Comparison of ENCODE assay signal across 8 cellular contexts in the genomic region with DNA sequence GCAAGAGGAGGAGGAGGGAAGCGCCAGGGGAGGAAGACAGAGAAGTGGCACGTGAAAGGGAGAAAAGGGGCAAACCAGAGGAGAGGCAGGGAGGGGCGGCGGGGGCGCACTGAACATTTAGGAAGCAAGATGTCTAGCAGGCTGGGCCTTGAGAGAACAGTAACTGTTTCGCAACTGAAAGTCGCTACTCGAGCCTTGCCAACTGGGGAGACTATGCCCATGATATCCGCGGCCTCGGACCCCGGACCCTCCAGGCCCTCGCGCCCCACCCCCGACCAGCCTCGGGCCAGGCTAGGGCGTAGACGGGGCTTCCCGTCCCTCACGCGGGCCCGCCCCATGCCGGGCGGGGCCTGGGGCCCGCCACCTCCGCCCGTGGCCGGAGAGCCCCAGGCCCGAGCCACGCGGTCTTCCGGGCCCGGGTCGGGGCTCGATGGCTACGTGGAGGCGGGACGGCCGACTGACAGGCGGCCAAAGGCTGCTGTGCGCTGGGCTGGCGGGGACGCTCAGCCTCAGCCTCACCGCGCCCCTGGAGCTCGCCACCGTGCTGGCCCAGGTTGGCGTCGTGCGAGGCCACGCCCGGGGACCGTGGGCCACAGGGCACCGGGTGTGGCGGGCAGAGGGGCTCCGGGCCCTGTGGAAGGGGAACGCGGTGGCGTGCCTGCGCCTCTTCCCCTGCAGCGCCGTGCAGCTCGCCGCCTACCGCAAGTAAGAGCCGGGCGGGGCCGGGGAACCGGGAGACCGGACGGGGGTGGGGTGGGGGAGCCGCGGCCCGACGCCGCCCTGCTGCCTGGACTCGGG. TPM values are rescaled to one million over a fixed set of nuclear protein-coding genes. Genes with fewer than 3 reads are reported as not detected.
DNase-seq lines count a peak whose midpoint lies in the region; ATAC-seq and TF ChIP-seq lines count a peak whose summit lies in the region.

Gene SLC25A43, plus strand, starts transcription at position 363 of the 798 bp plus-strand sequence. Its CDS starts 68 bp downstream, at position 431.

- no peaks in the 10 kb centered on the region for H3F3A ChIP-seq in SU-DHL-6 (ENCODE audit: insufficient read depth)
- H3F3A ChIP-seq in smooth muscle cell (ENCODE audit: low read depth): no peaks in the 10 kb centered on the region

- ATAC-seq in HG03175 (IDR thresholded peaks at IDR 0.05; ENCODE audit: unreplicated experiment): peak; percentile 95

- H3K79me2 ChIP-seq in SU-DHL-6 (ENCODE audit: insufficient read depth, low read length): no peaks in the 10 kb centered on the region
- peaks cover 3% of the 10 kb centered on the region for H3K79me2 ChIP-seq in smooth muscle cell (ENCODE audit: low read depth)

- no peaks in the 10 kb centered on the region for H3K9me2 ChIP-seq in SU-DHL-6 (replicated peaks; ENCODE audit: insufficient read depth, low read length)

- peaks cover 7% of the 10 kb centered on the region for H3K4me1 Mint-ChIP-seq in brain

- TF ChIP-seq POLR2A in GM19099 (IDR thresholded peaks at IDR 0.05; ENCODE audit: extremely low read depth, insufficient read length, low read depth): peak; percentile 73

- H3K4me3 ChIP-seq in BLaER1 treated with 17β-estradiol and CSF1 and Interleukin-3, amounts not matched to agents 10 nM and 100 nM: peak within 1 kb of the TSS; percentile 59 to 74 (median 67)
- H3K4me3 ChIP-seq in SU-DHL-6 (ENCODE audit: insufficient read depth, low read length, poor library complexity, severe bottlenecking) (peak within 1 kb of the TSS; percentile 63), iPS-20b (ENCODE audit: low read length) (peak within 1 kb of the TSS; percentile 68), smooth muscle cell (peak within 1 kb of the TSS; percentile 59)

- H3K9me3 Mint-ChIP-seq in brain: peaks cover 0 to 9% (median 3%) of the 10 kb centered on the region in 5 experiments

- H3K36me3 Mint-ChIP-seq in brain: no peaks in the 10 kb centered on the region

- peak within 1 kb of the TSS; percentile 73 to 84 (median 82) for H3K4me3 Mint-ChIP-seq in brain

- TF ChIP-seq CTCF in SU-DHL-6 (IDR thresholded peaks at IDR 0.05; ENCODE audit: insufficient read depth, low read length, poor library complexity, severe bottlenecking) (no peak), brain (conservative IDR thresholded peaks at IDR 0.05) (no peak), smooth muscle cell (IDR thresholded peaks at IDR 0.05; ENCODE audit: borderline replicate concordance, insufficient read depth, poor library complexity, severe bottlenecking) (no peak)

- no peaks in the 10 kb centered on the region for H3K27me3 ChIP-seq in BLaER1 treated with 17β-estradiol and CSF1 and Interleukin-3, amounts not matched to agents 10 nM and 100 nM
- no peaks in the 10 kb centered on the region for H3K27me3 ChIP-seq in SU-DHL-6 (ENCODE audit: low read length)
- peaks cover 22% of the 10 kb centered on the region for H3K27me3 ChIP-seq in iPS-20b (ENCODE audit: insufficient read depth, low read length)
- no peaks in the 10 kb centered on the region for H3K27me3 ChIP-seq in smooth muscle cell (ENCODE audit: low read depth)

- peak within 1 kb of the TSS in 4 of 5 experiments; percentile 29 to 69 (median 43) for H3K27ac Mint-ChIP-seq in brain

- DNase-seq in smooth muscle cell (lab: John Stamatoyannopoulos, UW; ENCODE audit: unreplicated experiment) (peak; percentile 12), SW480 (ENCODE audit: low spot score) (no peak)

- H3K4me2 ChIP-seq in BLaER1 treated with 17β-estradiol and CSF1 and Interleukin-3, amounts not matched to agents 10 nM and 100 nM: peak within 1 kb of the TSS; percentile 65 to 85 (median 79)
- peak within 1 kb of the TSS; percentile 68 for H3K4me2 ChIP-seq in SU-DHL-6 (ENCODE audit: low read depth, low read length, poor library complexity, severe bottlenecking)
- H3K4me2 ChIP-seq in smooth muscle cell: peak within 1 kb of the TSS; percentile 83

- no peaks in the 10 kb centered on the region for H3K9me3 ChIP-seq in BLaER1 treated with 17β-estradiol and CSF1 and Interleukin-3, amounts not matched to agents 10 nM and 100 nM (replicated peaks in 1 of 11)
- H3K9me3 ChIP-seq in SU-DHL-6 (ENCODE audit: insufficient read depth, low read length): no peaks in the 10 kb centered on the region
- no peaks in the 10 kb centered on the region for H3K9me3 ChIP-seq in iPS-20b (ENCODE audit: insufficient read depth, low read depth, low read length)
- H3K9me3 ChIP-seq in smooth muscle cell (replicated peaks; ENCODE audit: low read depth): no peaks in the 10 kb centered on the region

- H3K36me3 ChIP-seq in BLaER1 treated with 17β-estradiol and CSF1 and Interleukin-3, amounts not matched to agents 10 nM and 100 nM: no peaks in the 10 kb centered on the region
- H3K36me3 ChIP-seq in SU-DHL-6 (ENCODE audit: low read length): no peaks in the 10 kb centered on the region
- no peaks in the 10 kb centered on the region for H3K36me3 ChIP-seq in iPS-20b (ENCODE audit: insufficient read depth, low read depth, low read length)
- H3K36me3 ChIP-seq in smooth muscle cell (ENCODE audit: low read depth): no peaks in the 10 kb centered on the region

- peaks cover 7 to 36% (median 21%) of the 10 kb centered on the region in 10 experiments; a peak in 17 of 20 replicates for H3K4me1 ChIP-seq in BLaER1 treated with 17β-estradiol and CSF1 and Interleukin-3, amounts not matched to agents 10 nM and 100 nM
- peaks cover 3% of the 10 kb centered on the region for H3K4me1 ChIP-seq in iPS-20b (ENCODE audit: insufficient read depth, low read length)
- no peaks in the 10 kb centered on the region for H3K4me1 ChIP-seq in smooth muscle cell (ENCODE audit: low read depth)

- peak within 1 kb of the TSS; percentile 77 to 86 (median 82) for H3K9ac ChIP-seq in BLaER1 treated with 17β-estradiol and CSF1 and Interleukin-3, amounts not matched to agents 10 nM and 100 nM
- H3K9ac ChIP-seq in SU-DHL-6 (ENCODE audit: low read length) (peak within 1 kb of the TSS; percentile 66), iPS-20b (ENCODE audit: low read depth, low read length) (peak within 1 kb of the TSS; percentile 53; the same call in 1 of the 2 replicates), smooth muscle cell (ENCODE audit: low read depth) (no peak within 1 kb of the TSS)

- H3K27ac ChIP-seq in BLaER1 treated with 17β-estradiol and CSF1 and Interleukin-3, amounts not matched to agents 10 nM and 100 nM: peak within 1 kb of the TSS; percentile 60 to 85 (median 81)
- H3K27ac ChIP-seq in SU-DHL-6 (ENCODE audit: low read depth, low read length): no peak within 1 kb of the TSS
- no peak within 1 kb of the TSS for H3K27ac ChIP-seq in iPS-20b (ENCODE audit: low read length)
- no peak within 1 kb of the TSS for H3K27ac ChIP-seq in smooth muscle cell (ENCODE audit: low read depth)

- 41% methylated on average over 38 of the region's 77 CpGs for WGBS in smooth muscle cell (ENCODE audit: low lambda C conversion rate)

- peaks cover 0 to 9% (median 0%) of the 10 kb centered on the region in 11 experiments; a peak in 4 of 22 replicates for H4K20me1 ChIP-seq in BLaER1 treated with 17β-estradiol and CSF1 and Interleukin-3, amounts not matched to agents 10 nM and 100 nM
- H4K20me1 ChIP-seq in SU-DHL-6 (ENCODE audit: low read depth, low read length): no peaks in the 10 kb centered on the region
- peaks cover 6% of the 10 kb centered on the region for H4K20me1 ChIP-seq in smooth muscle cell (ENCODE audit: low read depth)

- H3K27me3 Mint-ChIP-seq in brain: no peaks in the 10 kb centered on the region

- peak within 1 kb of the TSS; percentile 80 for H2AFZ ChIP-seq in SU-DHL-6 (ENCODE audit: low read depth, low read length, severe bottlenecking)
- H2AFZ ChIP-seq in smooth muscle cell (ENCODE audit: low read depth): peak within 1 kb of the TSS; percentile 65

RNA-seq across cellular contexts. Expression of gene SLC25A43, which starts in this region (rescaled TPM):
- polyA plus RNA-seq in brain (ENCODE audit: insufficient read depth, low read depth, low replicate concordance) (0.85 TPM), smooth muscle cell (11.9 and 15.6 TPM in 2 replicates)
- 8.8 and 15.4 TPM in 2 replicates for total RNA-seq in smooth muscle cell

Comparison
In these comparisons a context has a peak if more than half of its experiments do, and no peak if none do; other contexts are left out.
1. H3K27ac ChIP-seq: peak in BLaER1 treated with 17β-estradiol and CSF1 and Interleukin-3, amounts not matched to agents 10 nM and 100 nM (11 of 11); none in SU-DHL-6 (single experiment), iPS-20b (single experiment) and smooth muscle cell (single experiment).
2. Peak in every context shown above with its lines, with median percentiles within 50 percentile points of each other: H3K4me2 ChIP-seq and H3K4me3 ChIP-seq.